1 cellular context compared by ENCODE assay signal in genomic region chr5:175854231-175855040, GRCh38.
TF ChIP-seq lines count a peak whose summit lies in the region.

No MANE protein-coding gene starts in this region.

TF ChIP-seq in HepG2, 621 proteins besides CTCF, POLR2A, EP300 and RAD21 (continued from another document and continues in another):
- TF ChIP-seq THAP8 (CRISPR knock-in tag; IDR thresholded peaks at IDR 0.05; ENCODE audit: borderline replicate concordance) (no peak), ZFP36L2 (CRISPR knock-in tag; IDR thresholded peaks at IDR 0.05) (no peak), KMT2A (CRISPR knock-in tag; IDR thresholded peaks at IDR 0.05) (no peak), RBM39 (IDR thresholded peaks at IDR 0.05; ENCODE audit: low read depth, low read length, poor library complexity, severe bottlenecking) (no peak), CEBPB (IDR thresholded peaks at IDR 0.05; ENCODE audit: borderline replicate concordance, low read depth, low read length) (peak; percentile 94), MYPOP (CRISPR knock-in tag; IDR thresholded peaks at IDR 0.05) (no peak), NCOR1 (IDR thresholded peaks at IDR 0.05; ENCODE audit: borderline replicate concordance, low read length) (peak; percentile 90), BRD4 (CRISPR knock-in tag; IDR thresholded peaks at IDR 0.05) (peak; percentile 75; the same call in 1 of the 2 replicates), ZNF615 (CRISPR knock-in tag; IDR thresholded peaks at IDR 0.05; ENCODE audit: borderline replicate concordance) (no peak), SKI (IDR thresholded peaks at IDR 0.05; ENCODE audit: partially characterized antibody) (peak; percentile 63), RELA (CRISPR knock-in tag; IDR thresholded peaks at IDR 0.05) (no peak), POLR2AphosphoS2 (IDR thresholded peaks at IDR 0.05; ENCODE audit: low read depth, low read length) (no peak), TIGD3 (CRISPR knock-in tag; IDR thresholded peaks at IDR 0.05; ENCODE audit: borderline replicate concordance) (no peak), ZFP37 (CRISPR knock-in tag; IDR thresholded peaks at IDR 0.05; ENCODE audit: borderline replicate concordance) (no peak), TFDP2 (CRISPR knock-in tag; IDR thresholded peaks at IDR 0.05) (no peak; the same call in 1 of the 2 replicates), SUZ12 (IDR thresholded peaks at IDR 0.05; ENCODE audit: low read depth, low read length) (no peak), TRIM24 (CRISPR knock-in tag; IDR thresholded peaks at IDR 0.05) (peak; percentile 90; the same call in 1 of the 2 replicates), ZNF501 (CRISPR knock-in tag; IDR thresholded peaks at IDR 0.05) (no peak), MIER2 (CRISPR knock-in tag; IDR thresholded peaks at IDR 0.05) (peak; percentile 83), ZNF556 (CRISPR knock-in tag; IDR thresholded peaks at IDR 0.05; ENCODE audit: borderline replicate concordance) (peak; percentile 78; the same call in 1 of the 2 replicates), GTF3A (CRISPR knock-in tag; conservative IDR thresholded peaks at IDR 0.05) (0 out of 2 replicates have a peak, but pooled peaks have one; percentile 64), ZNF337 (CRISPR knock-in tag; IDR thresholded peaks at IDR 0.05; ENCODE audit: borderline replicate concordance, low read depth) (no peak), TSC22D2 (CRISPR knock-in tag; IDR thresholded peaks at IDR 0.05; ENCODE audit: borderline replicate concordance) (no peak), GFI1 (CRISPR knock-in tag; IDR thresholded peaks at IDR 0.05; ENCODE audit: borderline replicate concordance) (peak; percentile 78), ZBTB44 (CRISPR knock-in tag; IDR thresholded peaks at IDR 0.05) (no peak), ZNF724P (CRISPR knock-in tag; IDR thresholded peaks at IDR 0.05; ENCODE audit: borderline replicate concordance) (no peak), KDM4B (CRISPR knock-in tag; IDR thresholded peaks at IDR 0.05) (no peak), ZNF672 (CRISPR knock-in tag; IDR thresholded peaks at IDR 0.05) (no peak), ZNF768 (CRISPR knock-in tag; IDR thresholded peaks at IDR 0.05) (no peak), RFX1 (IDR thresholded peaks at IDR 0.05) (no peak), ARNT (IDR thresholded peaks at IDR 0.05) (no peak), NR1H2 (CRISPR knock-in tag; IDR thresholded peaks at IDR 0.05; ENCODE audit: borderline replicate concordance, low read depth) (no peak), HDAC6 (IDR thresholded peaks at IDR 0.05; ENCODE audit: low read depth, low read length) (no peak), HIVEP1 (CRISPR knock-in tag; IDR thresholded peaks at IDR 0.05) (peak; percentile 86), HNRNPUL1 (IDR thresholded peaks at IDR 0.05; ENCODE audit: low read depth, low read length) (no peak), ZNF772 (CRISPR knock-in tag; IDR thresholded peaks at IDR 0.05) (no peak), MTA1 (CRISPR knock-in tag; IDR thresholded peaks at IDR 0.05; ENCODE audit: borderline replicate concordance) (peak; percentile 76), ZBTB8A (CRISPR knock-in tag; IDR thresholded peaks at IDR 0.05; ENCODE audit: borderline replicate concordance, low read depth) (no peak), ZNF607 (CRISPR knock-in tag; IDR thresholded peaks at IDR 0.05; ENCODE audit: borderline replicate concordance) (no peak), POLR2AphosphoS5 (IDR thresholded peaks at IDR 0.05; ENCODE audit: low read depth, low read length) (no peak), ELF4 (CRISPR knock-in tag; IDR thresholded peaks at IDR 0.05; ENCODE audit: borderline replicate concordance) (no peak)
- TF ChIP-seq, protein P1, sequence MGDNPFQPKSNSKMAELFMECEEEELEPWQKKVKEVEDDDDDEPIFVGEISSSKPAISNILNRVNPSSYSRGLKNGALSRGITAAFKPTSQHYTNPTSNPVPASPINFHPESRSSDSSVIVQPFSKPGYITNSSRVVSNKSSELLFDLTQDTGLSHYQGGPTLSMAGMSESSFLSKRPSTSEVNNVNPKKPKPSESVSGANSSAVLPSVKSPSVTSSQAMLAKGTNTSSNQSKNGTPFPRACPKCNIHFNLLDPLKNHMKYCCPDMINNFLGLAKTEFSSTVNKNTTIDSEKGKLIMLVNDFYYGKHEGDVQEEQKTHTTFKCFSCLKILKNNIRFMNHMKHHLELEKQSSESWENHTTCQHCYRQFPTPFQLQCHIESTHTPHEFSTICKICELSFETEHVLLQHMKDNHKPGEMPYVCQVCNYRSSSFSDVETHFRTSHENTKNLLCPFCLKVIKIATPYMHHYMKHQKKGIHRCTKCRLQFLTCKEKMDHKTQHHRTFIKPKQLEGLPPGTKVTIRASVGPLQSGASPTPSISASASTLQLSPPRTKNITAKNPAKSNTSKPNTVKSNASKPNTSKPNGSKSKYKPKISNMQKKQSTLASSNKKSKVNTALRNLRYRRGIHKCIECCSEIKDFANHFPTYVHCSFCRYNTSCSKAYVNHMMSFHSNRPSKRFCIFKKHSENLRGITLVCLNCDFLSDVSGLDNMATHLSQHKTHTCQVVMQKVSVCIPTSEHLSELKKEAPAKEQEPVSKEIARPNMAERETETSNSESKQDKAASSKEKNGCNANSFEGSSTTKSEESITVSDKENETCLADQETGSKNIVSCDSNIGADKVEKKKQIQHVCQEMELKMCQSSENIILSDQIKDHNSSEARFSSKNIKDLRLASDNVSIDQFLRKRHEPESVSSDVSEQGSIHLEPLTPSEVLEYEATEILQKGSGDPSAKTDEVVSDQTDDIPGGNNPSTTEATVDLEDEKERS (CRISPR knock-in tag; IDR thresholded peaks at IDR 0.05) = no peak; the same call in 1 of the 2 replicates
- TF ChIP-seq, protein P2, sequence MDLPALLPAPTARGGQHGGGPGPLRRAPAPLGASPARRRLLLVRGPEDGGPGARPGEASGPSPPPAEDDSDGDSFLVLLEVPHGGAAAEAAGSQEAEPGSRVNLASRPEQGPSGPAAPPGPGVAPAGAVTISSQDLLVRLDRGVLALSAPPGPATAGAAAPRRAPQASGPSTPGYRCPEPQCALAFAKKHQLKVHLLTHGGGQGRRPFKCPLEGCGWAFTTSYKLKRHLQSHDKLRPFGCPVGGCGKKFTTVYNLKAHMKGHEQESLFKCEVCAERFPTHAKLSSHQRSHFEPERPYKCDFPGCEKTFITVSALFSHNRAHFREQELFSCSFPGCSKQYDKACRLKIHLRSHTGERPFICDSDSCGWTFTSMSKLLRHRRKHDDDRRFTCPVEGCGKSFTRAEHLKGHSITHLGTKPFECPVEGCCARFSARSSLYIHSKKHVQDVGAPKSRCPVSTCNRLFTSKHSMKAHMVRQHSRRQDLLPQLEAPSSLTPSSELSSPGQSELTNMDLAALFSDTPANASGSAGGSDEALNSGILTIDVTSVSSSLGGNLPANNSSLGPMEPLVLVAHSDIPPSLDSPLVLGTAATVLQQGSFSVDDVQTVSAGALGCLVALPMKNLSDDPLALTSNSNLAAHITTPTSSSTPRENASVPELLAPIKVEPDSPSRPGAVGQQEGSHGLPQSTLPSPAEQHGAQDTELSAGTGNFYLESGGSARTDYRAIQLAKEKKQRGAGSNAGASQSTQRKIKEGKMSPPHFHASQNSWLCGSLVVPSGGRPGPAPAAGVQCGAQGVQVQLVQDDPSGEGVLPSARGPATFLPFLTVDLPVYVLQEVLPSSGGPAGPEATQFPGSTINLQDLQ (CRISPR knock-in tag; IDR thresholded peaks at IDR 0.05) = peak; percentile 71; the same call in 1 of the 2 replicates
- TF ChIP-seq, protein P3, sequence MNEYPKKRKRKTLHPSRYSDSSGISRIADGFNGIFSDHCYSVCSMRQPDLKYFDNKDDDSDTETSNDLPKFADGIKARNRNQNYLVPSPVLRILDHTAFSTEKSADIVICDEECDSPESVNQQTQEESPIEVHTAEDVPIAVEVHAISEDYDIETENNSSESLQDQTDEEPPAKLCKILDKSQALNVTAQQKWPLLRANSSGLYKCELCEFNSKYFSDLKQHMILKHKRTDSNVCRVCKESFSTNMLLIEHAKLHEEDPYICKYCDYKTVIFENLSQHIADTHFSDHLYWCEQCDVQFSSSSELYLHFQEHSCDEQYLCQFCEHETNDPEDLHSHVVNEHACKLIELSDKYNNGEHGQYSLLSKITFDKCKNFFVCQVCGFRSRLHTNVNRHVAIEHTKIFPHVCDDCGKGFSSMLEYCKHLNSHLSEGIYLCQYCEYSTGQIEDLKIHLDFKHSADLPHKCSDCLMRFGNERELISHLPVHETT (CRISPR knock-in tag; conservative IDR thresholded peaks at IDR 0.05) = 0 out of 2 replicates have a peak, but pooled peaks have one; percentile 24
- TF ChIP-seq, protein P4, sequence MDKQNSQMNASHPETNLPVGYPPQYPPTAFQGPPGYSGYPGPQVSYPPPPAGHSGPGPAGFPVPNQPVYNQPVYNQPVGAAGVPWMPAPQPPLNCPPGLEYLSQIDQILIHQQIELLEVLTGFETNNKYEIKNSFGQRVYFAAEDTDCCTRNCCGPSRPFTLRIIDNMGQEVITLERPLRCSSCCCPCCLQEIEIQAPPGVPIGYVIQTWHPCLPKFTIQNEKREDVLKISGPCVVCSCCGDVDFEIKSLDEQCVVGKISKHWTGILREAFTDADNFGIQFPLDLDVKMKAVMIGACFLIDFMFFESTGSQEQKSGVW (CRISPR knock-in tag; IDR thresholded peaks at IDR 0.05; ENCODE audit: borderline replicate concordance) = no peak
- TF ChIP-seq, protein P5, sequence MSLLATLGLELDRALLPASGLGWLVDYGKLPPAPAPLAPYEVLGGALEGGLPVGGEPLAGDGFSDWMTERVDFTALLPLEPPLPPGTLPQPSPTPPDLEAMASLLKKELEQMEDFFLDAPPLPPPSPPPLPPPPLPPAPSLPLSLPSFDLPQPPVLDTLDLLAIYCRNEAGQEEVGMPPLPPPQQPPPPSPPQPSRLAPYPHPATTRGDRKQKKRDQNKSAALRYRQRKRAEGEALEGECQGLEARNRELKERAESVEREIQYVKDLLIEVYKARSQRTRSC (CRISPR knock-in tag; IDR thresholded peaks at IDR 0.05; ENCODE audit: low read depth) = no peak
- TF ChIP-seq, protein P6, sequence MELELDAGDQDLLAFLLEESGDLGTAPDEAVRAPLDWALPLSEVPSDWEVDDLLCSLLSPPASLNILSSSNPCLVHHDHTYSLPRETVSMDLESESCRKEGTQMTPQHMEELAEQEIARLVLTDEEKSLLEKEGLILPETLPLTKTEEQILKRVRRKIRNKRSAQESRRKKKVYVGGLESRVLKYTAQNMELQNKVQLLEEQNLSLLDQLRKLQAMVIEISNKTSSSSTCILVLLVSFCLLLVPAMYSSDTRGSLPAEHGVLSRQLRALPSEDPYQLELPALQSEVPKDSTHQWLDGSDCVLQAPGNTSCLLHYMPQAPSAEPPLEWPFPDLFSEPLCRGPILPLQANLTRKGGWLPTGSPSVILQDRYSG (CRISPR knock-in tag; IDR thresholded peaks at IDR 0.05) = no peak
